ENCODE assay signal across 17 cellular contexts in the genomic region with DNA sequence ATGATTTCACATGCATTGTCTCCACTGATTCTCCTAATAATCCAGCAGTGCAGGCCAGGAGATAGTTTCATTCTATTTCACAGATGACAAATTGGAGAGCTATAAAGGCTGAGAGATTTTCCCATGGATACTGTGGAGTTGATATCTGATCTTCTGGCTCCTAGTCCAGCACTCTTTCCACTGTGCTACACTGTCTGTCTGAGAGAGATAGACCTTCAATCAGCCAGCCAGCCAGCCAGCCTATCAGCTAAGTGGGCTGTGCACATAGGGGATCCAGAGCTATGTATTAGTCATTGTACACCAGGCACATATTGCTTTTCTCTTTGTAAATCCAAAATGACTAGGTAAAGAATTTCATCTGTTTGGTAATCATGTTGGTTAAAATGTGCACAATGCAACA.
"Had no signal": no experiment of that assay in that cellular context is flagged by ENCODE, and none has a peak within 500 bp of the region (broad histone marks: within the 10 kb centered on the region; RNA-seq: fewer than 3 reads in every experiment).

No MANE protein-coding gene starts in this region.

- H3K9me3 Mint-ChIP-seq: activated naive CD8-positive, alpha-beta T cell treated with anti-CD3 and anti-CD28 coated beads for 36 hours; natural killer cell treated with Interleukin-12 subunit alpha and Interleukin-12 subunit beta and Interleukin-15 and Interleukin-18, amount 100 ng/mL, for 72 hours; stimulated activated memory B cell treated with anti-CD40 and anti-IgM and Interleukin-4, amounts not matched to agents 10 μg/mL and 1 μg/mL and 100 μg/mL, for 72 hours had no signal

- H3K27ac Mint-ChIP-seq: activated CD8-positive, alpha-beta T cell treated with anti-CD3 and anti-CD28 coated beads, Interleukin-2, amount 10 ng/mL, durations not matched to agents 7 days and 5 days; activated naive CD8-positive, alpha-beta T cell treated with anti-CD3 and anti-CD28 coated beads for 36 hours; natural killer cell treated with Interleukin-12 subunit alpha and Interleukin-12 subunit beta and Interleukin-15 and Interleukin-18, amount 100 ng/mL, for 72 hours; stimulated activated memory B cell treated with anti-CD40 and anti-IgM and Interleukin-4, amounts not matched to agents 10 μg/mL and 1 μg/mL and 100 μg/mL, for 72 hours had no signal

- H3K9me3 ChIP-seq: esophagus squamous epithelium, tibial artery, uterus had no signal

- DNase-seq: activated CD4-positive, alpha-beta T cell treated with anti-CD3 and anti-CD28 coated beads for 48 hours; activated CD8-positive, alpha-beta memory T cell treated with anti-CD3 and anti-CD28 coated beads, Interleukin-2, amount 50 U/mL, for 4 hours; activated CD8-positive, alpha-beta T cell treated with anti-CD3 and anti-CD28 coated beads, Interleukin-2, amount 10 ng/mL, durations not matched to agents 7 days and 5 days; activated naive CD8-positive, alpha-beta T cell treated with anti-CD3 and anti-CD28 coated beads for 36 hours; cortex of kidney; effector CD4-positive, alpha-beta T cell; esophagus squamous epithelium; foreskin keratinocyte; glutamatergic neuron; mesendoderm; posterior cingulate gyrus; stimulated activated CD4-positive, alpha-beta T cell treated with anti-CD3 and anti-CD28 coated beads, Interleukin-2, amount 100 ng/mL, for 48 hours; T-helper 9 cell; tibial artery; uterus had no signal

- H3K27me3 Mint-ChIP-seq: activated naive CD8-positive, alpha-beta T cell treated with anti-CD3 and anti-CD28 coated beads for 36 hours; natural killer cell treated with Interleukin-12 subunit alpha and Interleukin-12 subunit beta and Interleukin-15 and Interleukin-18, amount 100 ng/mL, for 72 hours; stimulated activated memory B cell treated with anti-CD40 and anti-IgM and Interleukin-4, amounts not matched to agents 10 μg/mL and 1 μg/mL and 100 μg/mL, for 72 hours had no signal

- H3K27me3 ChIP-seq: esophagus squamous epithelium, foreskin keratinocyte, tibial artery, uterus had no signal

- ATAC-seq: activated CD8-positive, alpha-beta T cell treated with anti-CD3 and anti-CD28 coated beads, Interleukin-2, amount 10 ng/mL, durations not matched to agents 7 days and 5 days; foreskin keratinocyte; natural killer cell treated with Interleukin-12 subunit alpha and Interleukin-12 subunit beta and Interleukin-15 and Interleukin-18, amount 100 ng/mL, for 72 hours; stimulated activated memory B cell treated with anti-CD40 and anti-IgM and Interleukin-4, amounts not matched to agents 10 μg/mL and 1 μg/mL and 100 μg/mL, for 72 hours had no signal

- H3K27ac ChIP-seq: esophagus squamous epithelium, foreskin keratinocyte, tibial artery, uterus had no signal

- H3K4me1 ChIP-seq: esophagus squamous epithelium, foreskin keratinocyte, tibial artery, uterus had no signal

- H3K4me3 Mint-ChIP-seq: activated CD8-positive, alpha-beta T cell treated with anti-CD3 and anti-CD28 coated beads, Interleukin-2, amount 10 ng/mL, durations not matched to agents 7 days and 5 days; activated naive CD8-positive, alpha-beta T cell treated with anti-CD3 and anti-CD28 coated beads for 36 hours; natural killer cell treated with Interleukin-12 subunit alpha and Interleukin-12 subunit beta and Interleukin-15 and Interleukin-18, amount 100 ng/mL, for 72 hours; stimulated activated memory B cell treated with anti-CD40 and anti-IgM and Interleukin-4, amounts not matched to agents 10 μg/mL and 1 μg/mL and 100 μg/mL, for 72 hours had no signal

- H3K4me3 ChIP-seq: esophagus squamous epithelium, tibial artery, uterus had no signal

- H3K36me3 ChIP-seq: esophagus squamous epithelium, tibial artery, uterus had no signal
